In genomic region chr10:45471531-45472310, GRCh38 we compare ENCODE assay signal across 15 cellular contexts.
DNase-seq lines count a peak whose midpoint lies in the region; ATAC-seq, FAIRE-seq and TF ChIP-seq lines count a peak whose summit lies in the region.
"Had no signal": no experiment of that assay in that cellular context is flagged by ENCODE, and none has a peak within 500 bp of the region (broad histone marks: within the 10 kb centered on the region; RNA-seq: fewer than 3 reads in every experiment).

No MANE protein-coding gene starts in this region.

- DNase-seq in GM23338 (ENCODE audit: low spot score) (peak; percentile 86), K562 (ENCODE audit: extremely low read depth in 1 of 4, low spot score in 3 of 4) (peak in 1 of 4 experiments; percentile 24), left colon (no peak), trophoblast cell (no peak), BE2C (no peak), body of pancreas (no peak), SHP77 treated with DMSO at 0.1 percent for 48 hours (lab: John Stamatoyannopoulos, UW) (no peak), H54 (ENCODE audit: insufficient read length, low spot score) (no peak)
- DNase-seq: activated naive CD4-positive, alpha-beta T cell treated with Interleukin-2 at 50 U/mL for 16 hours; central memory CD4-positive, alpha-beta T cell; MV-4-11 had no signal

- H3K36me3 ChIP-seq in GM23338 (ENCODE audit: insufficient read depth) (no peaks in the 10 kb centered on the region), K562 (ENCODE audit: control insufficient read depth, insufficient read depth, low read length) (no peaks in the 10 kb centered on the region; the same call in 2 of the 3 replicates), trophoblast cell (ENCODE audit: control insufficient read depth in 1 of 2, insufficient read depth in 2 of 2, low read length in 2 of 2) (no peaks in the 10 kb centered on the region), BE2C (no peaks in the 10 kb centered on the region), body of pancreas (replicated peaks in 1 of 2; ENCODE audit: insufficient read depth in 1 of 2, low read depth in 2 of 2) (no peaks in the 10 kb centered on the region)
- H3K36me3 ChIP-seq: SJSA1 had no signal

- 0 out of 2 replicates have a peak, but pooled peaks cover 6% of the 10 kb centered on the region for H3K9me2 ChIP-seq in GM23338 (ENCODE audit: insufficient read depth)

- no peak overlapping the region for H2BK5ac ChIP-seq in trophoblast cell (ENCODE audit: low read depth, low read length, poor library complexity)

- H3K4me3 Mint-ChIP-seq in GM23338 = peak overlapping the region; percentile 45; the same call in 1 of the 3 replicates

- no TSS peak for BruUV-seq in K562 (replicated peaks; lab: Mats Ljungman, UMichigan)

- peaks cover 4% of the 10 kb centered on the region for H3K27me3 Mint-ChIP-seq in GM23338 (ENCODE audit: insufficient read depth, low read depth, poor library complexity)

- peak overlapping the region; percentile 39 for H4K12ac ChIP-seq in trophoblast cell (ENCODE audit: low read depth, low read length)

- CTCF ChIA-PET in K562 (lab: Yijun Ruan, JAX; ENCODE audit: low intra/inter-chr PET ratio) = interaction anchor here (0.6 kb wide), 1 partner anchor 223 kb away, joined by 4 read pairs; no protein-coding TSS in a partner anchor

- H3K4me1 ChIP-seq in GM23338 (ENCODE audit: insufficient read depth) = peaks cover 21% of the 10 kb centered on the region
- H3K4me1 ChIP-seq in K562 (replicated peaks in 1 of 2; ENCODE audit: control insufficient read depth in 2 of 2, insufficient read depth in 2 of 2, low read length in 2 of 2) = peaks cover 23 to 49% of the 10 kb centered on the region in 2 experiments
- peaks cover 0 to 7% of the 10 kb centered on the region in 2 experiments for H3K4me1 ChIP-seq in trophoblast cell (ENCODE audit: control insufficient read depth in 1 of 2, insufficient read depth in 2 of 2, low read length in 2 of 2)
- H3K4me1 ChIP-seq in BE2C = peaks cover 14% of the 10 kb centered on the region
- H3K4me1 ChIP-seq in body of pancreas = peaks cover 30% of the 10 kb centered on the region

- no peak for TF ChIP-seq RAD21 in K562 (CRISPR knock-in tag; conservative IDR thresholded peaks at IDR 0.05 in 1 of 2, IDR thresholded peaks at IDR 0.05 in 1 of 2)

- no peak for FAIRE-seq in K562 (lab: Jason Lieb, UNC)
- FAIRE-seq in H54 (lab: Jason Lieb, UNC) = no peak
- FAIRE-seq: HTR-8/SVneo had no signal

- H3K9me3 ChIP-seq in K562 (replicated peaks; ENCODE audit: control insufficient read depth, insufficient read depth, low read depth, low read length) (peaks cover 2% of the 10 kb centered on the region; the same call in 1 of the 2 replicates), trophoblast cell (ENCODE audit: insufficient read depth, low read depth, low read length) (peaks cover 2% of the 10 kb centered on the region), BE2C (no peaks in the 10 kb centered on the region), body of pancreas (no peaks in the 10 kb centered on the region)
- H3K9me3 ChIP-seq: SJSA1 had no signal

- H3K4me3 ChIP-seq in GM23338 (no peak overlapping the region), K562 (no peak overlapping the region), trophoblast cell (ENCODE audit: low read depth, low read length) (no peak overlapping the region), BE2C (ENCODE audit: low read depth, low read length) (no peak overlapping the region), body of pancreas (no peak overlapping the region)
- H3K4me3 ChIP-seq: BLaER1, SJSA1 had no signal

- no peak overlapping the region for H2AFZ ChIP-seq in GM23338
- peak overlapping the region; percentile 36; the same call in 1 of the 2 replicates for H2AFZ ChIP-seq in K562 (ENCODE audit: low read depth, low read length)
- H2AFZ ChIP-seq in trophoblast cell (ENCODE audit: insufficient read depth, low read length, poor library complexity) = no peak overlapping the region

- no peak overlapping the region for H3K4ac ChIP-seq in trophoblast cell (ENCODE audit: low read depth, low read length)

- no peak overlapping the region for H4K91ac ChIP-seq in trophoblast cell (ENCODE audit: low read depth, low read length)

- no peaks in the 10 kb centered on the region for H3K79me1 ChIP-seq in trophoblast cell (ENCODE audit: low read length)

- in situ Hi-C loops in K562 (cut with MboI) = no loop called here

- H3K4me2 ChIP-seq in GM23338 = peak overlapping the region; percentile 4; the same call in 1 of the 2 replicates
- peak overlapping the region; percentile 72; the same call in 1 of the 2 replicates for H3K4me2 ChIP-seq in K562 (ENCODE audit: insufficient read depth, low read length)
- H3K4me2 ChIP-seq in trophoblast cell (ENCODE audit: low read length) = no peak overlapping the region

- H3K23ac ChIP-seq in trophoblast cell (ENCODE audit: low read length) = no peak overlapping the region

- H3K27ac ChIP-seq in GM23338 (ENCODE audit: low read depth) (no peak overlapping the region), K562 (ENCODE audit: extremely low read depth, low read depth, low read length) (peak overlapping the region; percentile 98), trophoblast cell (ENCODE audit: low read depth, low read length) (no peak overlapping the region), body of pancreas (peak overlapping the region in 2 of 4 donors; percentile 38 to 51)
- H3K27ac ChIP-seq: BLaER1, epithelial cell of prostate, SJSA1 had no signal

- no peaks in the 10 kb centered on the region; the same call in 2 of the 3 replicates for H3K36me3 Mint-ChIP-seq in GM23338 (ENCODE audit: low read depth)

- H3F3A ChIP-seq in GM23338 (replicated peaks; ENCODE audit: low read depth) = no peaks in the 10 kb centered on the region

- no peak overlapping the region for H3K14ac ChIP-seq in trophoblast cell (ENCODE audit: low read length)

- peak; percentile 92 for ATAC-seq in GM23338
- peak; percentile 4; the same call in 1 of the 3 replicates for ATAC-seq in K562
- peak; percentile 21 for ATAC-seq in left colon
- no peak for ATAC-seq in body of pancreas

- TF ChIP-seq POLR2A in K562 (conservative IDR thresholded peaks at IDR 0.05) (no peak), body of pancreas (IDR thresholded peaks at IDR 0.05) (no peak), H54 (IDR thresholded peaks at IDR 0.05; ENCODE audit: low read depth, low read length) (no peak)

- no peak overlapping the region for H3K18ac ChIP-seq in trophoblast cell (ENCODE audit: low read length)

- H4K20me1 ChIP-seq in GM23338 (replicated peaks; ENCODE audit: insufficient read depth) = no peaks in the 10 kb centered on the region
- no peaks in the 10 kb centered on the region for H4K20me1 ChIP-seq in K562 (replicated peaks; ENCODE audit: control insufficient read depth, insufficient read depth, low read length)
- H4K20me1 ChIP-seq: BLaER1 had no signal

- H2AK5ac ChIP-seq in trophoblast cell (ENCODE audit: low read length) = no peak overlapping the region

- WGBS in K562 (ENCODE audit: insufficient coverage, low coverage, missing lambda C conversion rate) = 63% methylated on average over 8 of the region's 8 CpGs
- WGBS in trophoblast cell (ENCODE audit: extremely low coverage, insufficient coverage, insufficient read length) = no CpG with 5 or more reads among the region's 8 CpGs
- 67 to 74% methylated on average over 8 of the region's 8 CpGs for WGBS in body of pancreas, 2 donors

- H3K27me3 ChIP-seq in GM23338 (ENCODE audit: insufficient read depth) (no peaks in the 10 kb centered on the region), K562 (ENCODE audit: control insufficient read depth in 2 of 2, insufficient read depth in 2 of 2, low read length in 2 of 2) (no peaks in the 10 kb centered on the region), trophoblast cell (ENCODE audit: insufficient read depth, low read length) (no peaks in the 10 kb centered on the region), BE2C (no peaks in the 10 kb centered on the region), body of pancreas (no peaks in the 10 kb centered on the region)
- H3K27me3 ChIP-seq: BLaER1, SJSA1 had no signal

- no peak overlapping the region for H2BK120ac ChIP-seq in trophoblast cell (ENCODE audit: insufficient read depth, low read length, poor library complexity)

- H3K9me1 ChIP-seq in K562 (ENCODE audit: control insufficient read depth, insufficient read depth, low read length) = peaks cover 4% of the 10 kb centered on the region

- no peak overlapping the region for H4K8ac ChIP-seq in trophoblast cell (ENCODE audit: low read depth, low read length)

- no peak for TF ChIP-seq EP300 in K562 (IDR thresholded peaks at IDR 0.05; ENCODE audit: low read length)

- H2BK12ac ChIP-seq in trophoblast cell (ENCODE audit: low read length) = no peak overlapping the region

- no peak for TF ChIP-seq CTCF in GM23338 (conservative IDR thresholded peaks at IDR 0.05; ENCODE audit: low read depth in 2 of 2)
- no peak for TF ChIP-seq CTCF in K562 (IDR thresholded peaks at IDR 0.05 in 2 of 3, conservative IDR thresholded peaks at IDR 0.05 in 1 of 3; ENCODE audit: insufficient read depth in 2 of 3, low read depth in 1 of 3, low read length in 3 of 3)
- TF ChIP-seq CTCF in BE2C (IDR thresholded peaks at IDR 0.05; ENCODE audit: low read depth, low read length) = no peak
- TF ChIP-seq CTCF in body of pancreas (IDR thresholded peaks at IDR 0.05) = no peak

- H3K9ac ChIP-seq in K562 (ENCODE audit: insufficient read depth in 1 of 2, low read depth in 2 of 2, low read length in 2 of 2) = peak overlapping the region in 1 of 2 experiments; percentile 52; a peak in 3 of 4 replicates
- no peak overlapping the region for H3K9ac ChIP-seq in trophoblast cell (ENCODE audit: low read length)
- H3K9ac ChIP-seq: BLaER1 had no signal

- intact Hi-C loops in K562 (cut with micrococcal nuclease) = loop anchor here (2.0 kb wide), 4 partner anchors 109 to 201 kb away; partner anchors contain the start of gene ZFAND4
- intact Hi-C loops in left colon (cut with DNase I, micrococcal nuclease) = no loop called here
- intact Hi-C loops in body of pancreas (cut with DNase I) = loop anchor here (10.0 kb wide), 1 partner anchor 123 kb away; no protein-coding TSS in a partner anchor

- H3K4me1 Mint-ChIP-seq in GM23338 = peaks cover 27% of the 10 kb centered on the region

- H3K79me2 ChIP-seq in GM23338 (replicated peaks; ENCODE audit: insufficient read depth) (peaks cover 16% of the 10 kb centered on the region), K562 (ENCODE audit: control insufficient read depth, insufficient read depth, low read length) (peaks cover 39% of the 10 kb centered on the region), trophoblast cell (ENCODE audit: control insufficient read depth, insufficient read depth, low read length, poor library complexity) (no peaks in the 10 kb centered on the region)

- no peaks in the 10 kb centered on the region; the same call in 2 of the 3 replicates for H3K9me3 Mint-ChIP-seq in GM23338

- POLR2A ChIA-PET in K562 (lab: Yijun Ruan, JAX) = interaction anchor here (0.7 to 1.2 kb wide), 3 partner anchors 10 to 121 kb away, joined by 3 to 4 read pairs (median 3); no protein-coding TSS in a partner anchor

- H3K27ac Mint-ChIP-seq in GM23338 = peak overlapping the region; percentile 72

TF ChIP-seq in GM23338, 12 proteins besides CTCF, POLR2A, EP300 and RAD21:
- TF ChIP-seq JUNB (IDR thresholded peaks at IDR 0.05; ENCODE audit: unreplicated experiment) = no peak

TF ChIP-seq in K562, 482 proteins besides CTCF, POLR2A, EP300 and RAD21 (continues in another document):
- TF ChIP-seq GATA2 (CRISPR knock-in tag; IDR thresholded peaks at IDR 0.05) = no peak

Comparison
In these comparisons a context has a peak if more than half of its experiments do, and no peak if none do; other contexts are left out.
1. intact Hi-C loops: an anchor here in K562 (2.0 kb wide) and body of pancreas (10.0 kb wide); none called in left colon.